In the genomic region with DNA sequence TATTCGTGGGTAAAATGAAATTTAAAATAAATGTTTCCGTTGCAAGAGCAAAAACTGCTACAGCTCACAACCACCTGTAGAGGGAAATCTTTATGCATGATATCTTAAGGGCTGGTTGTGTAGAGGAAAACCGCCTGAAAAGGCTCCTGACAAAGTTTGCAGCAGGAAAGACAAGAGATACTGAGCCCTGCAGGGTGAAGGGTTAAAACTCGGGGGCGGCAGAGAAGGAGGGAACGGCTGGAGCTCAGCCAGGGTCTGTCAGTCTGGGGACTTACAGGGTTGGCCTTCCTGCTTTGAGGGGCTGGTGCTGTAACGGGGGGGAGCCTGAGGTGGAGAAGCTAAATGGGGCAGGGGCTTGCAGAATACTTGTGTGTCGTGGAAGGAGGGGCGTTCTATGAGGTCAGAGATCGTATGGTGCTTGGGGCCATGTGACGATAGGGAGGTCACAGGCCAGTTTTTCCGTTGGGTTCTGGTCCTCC, we compare ENCODE assay signal across 12 cellular contexts.
DNase-seq lines count a peak whose midpoint lies in the region; TF ChIP-seq lines count a peak whose summit lies in the region.
"Had no signal": no experiment of that assay in that cellular context is flagged by ENCODE, and none has a peak within 500 bp of the region (broad histone marks: within the 10 kb centered on the region; RNA-seq: fewer than 3 reads in every experiment).

No MANE protein-coding gene starts in this region.

- no TSS peak for BruUV-seq in Caco-2 (replicated peaks; lab: Mats Ljungman, UMichigan)

- no peaks in the 10 kb centered on the region for H3K36me3 Mint-ChIP-seq in Caco-2 (ENCODE audit: insufficient read depth, unreplicated experiment)
- H3K36me3 Mint-ChIP-seq: stimulated activated effector memory CD8-positive, alpha-beta T cell treated with anti-CD3 and anti-CD28 coated beads, Interleukin-12 subunit alpha, Interleukin-12 subunit beta, amount 100 ng/mL, for 72 hours had no signal

- peaks cover 7% of the 10 kb centered on the region for H3K4me1 Mint-ChIP-seq in Caco-2 (ENCODE audit: low read depth, unreplicated experiment)

- DNase-seq in Caco-2 (no peak), NAMALWA (ENCODE audit: low spot score) (peak; percentile 29), choroid plexus epithelial cell (ENCODE audit: low read depth) (peak; percentile 60), KG1 (lab: John Stamatoyannopoulos, UW) (no peak), NCI-H1092 (lab: John Stamatoyannopoulos, UW) (no peak), dedifferentiated amniotic fluid mesenchymal stem cell (ENCODE audit: extremely low spot score) (no peak), SIG-M5 (lab: John Stamatoyannopoulos, UW) (no peak)
- DNase-seq: DMS153; effector memory CD8-positive, alpha-beta T cell; NCI-H524 treated with DMSO at 0.1 percent for 48 hours had no signal

- H3K9me3 ChIP-seq in Caco-2 (no peaks in the 10 kb centered on the region), mesodermal cell (ENCODE audit: control insufficient read depth, low read length) (no peaks in the 10 kb centered on the region)

- peak overlapping the region; percentile 14; the same call in 1 of the 2 replicates for H3K4me3 ChIP-seq in Caco-2 (ENCODE audit: low read depth, low read length)
- H3K4me3 ChIP-seq in choroid plexus epithelial cell (ENCODE audit: low read depth, low read length), result no peak overlapping the region
- peak overlapping the region; percentile 3 for H3K4me3 ChIP-seq in mesodermal cell (ENCODE audit: extremely low read depth, insufficient read depth, low read length, poor library complexity, severe bottlenecking)

- H3K4me1 ChIP-seq in Caco-2 (no peaks in the 10 kb centered on the region), mesodermal cell (ENCODE audit: control insufficient read depth, insufficient read depth, low read length, poor library complexity, severe bottlenecking) (peaks cover 27% of the 10 kb centered on the region)

- H3K36me3 ChIP-seq in Caco-2 (ENCODE audit: control insufficient read depth, insufficient read depth, low read length) (no peaks in the 10 kb centered on the region), mesodermal cell (ENCODE audit: control insufficient read depth, insufficient read depth, low read length) (no peaks in the 10 kb centered on the region)

- intact Hi-C loops in Caco-2 (cut with micrococcal nuclease; ENCODE audit: unreplicated experiment), result no loop called here

- 9 to 14% methylated on average over 10 to 12 of the region's 12 CpGs for WGBS in mesodermal cell (ENCODE audit: insufficient coverage in 2 of 2), 2 experiments

- peaks cover 2% of the 10 kb centered on the region; the same call in 1 of the 2 replicates for H3K27me3 ChIP-seq in Caco-2 (replicated peaks; ENCODE audit: control insufficient read depth, insufficient read depth, low read length)

- CTCF ChIA-PET in Caco-2 (lab: Charles Lee), result interaction anchor here (1.0 to 1.5 kb wide), 3 partner anchors 9 to 16 kb away, joined by 3 to 5 read pairs (median 4); no protein-coding TSS in a partner anchor

- peaks cover 22% of the 10 kb centered on the region for H3K27me3 Mint-ChIP-seq in Caco-2 (ENCODE audit: insufficient read depth, unreplicated experiment)

- H3K27ac Mint-ChIP-seq in Caco-2 (ENCODE audit: unreplicated experiment), result no peak overlapping the region
- H3K27ac Mint-ChIP-seq: effector memory CD8-positive, alpha-beta T cell; stimulated activated effector memory CD8-positive, alpha-beta T cell treated with anti-CD3 and anti-CD28 coated beads, Interleukin-12 subunit alpha, Interleukin-12 subunit beta, amount 100 ng/mL, for 72 hours had no signal

- TF ChIP-seq CTCF in Caco-2 (IDR thresholded peaks at IDR 0.05; ENCODE audit: insufficient read depth in 1 of 2, low read depth in 1 of 2, low read length in 1 of 2, severe bottlenecking in 1 of 2, unreplicated experiment in 1 of 2) (no peak), choroid plexus epithelial cell (conservative IDR thresholded peaks at IDR 0.05; ENCODE audit: low read depth, low read length) (peak; percentile 49)

- POLR2A ChIA-PET in Caco-2 (lab: Charles Lee), result no interaction called here

- H3K9me3 Mint-ChIP-seq in Caco-2 (ENCODE audit: unreplicated experiment), result no peaks in the 10 kb centered on the region
- H3K9me3 Mint-ChIP-seq: effector memory CD8-positive, alpha-beta T cell; stimulated activated effector memory CD8-positive, alpha-beta T cell treated with anti-CD3 and anti-CD28 coated beads, Interleukin-12 subunit alpha, Interleukin-12 subunit beta, amount 100 ng/mL, for 72 hours had no signal

- H3K4me3 Mint-ChIP-seq in Caco-2 (ENCODE audit: unreplicated experiment), result peak overlapping the region; percentile 59
- H3K4me3 Mint-ChIP-seq: effector memory CD8-positive, alpha-beta T cell; stimulated activated effector memory CD8-positive, alpha-beta T cell treated with anti-CD3 and anti-CD28 coated beads, Interleukin-12 subunit alpha, Interleukin-12 subunit beta, amount 100 ng/mL, for 72 hours had no signal

- H3K27ac ChIP-seq in mesodermal cell (ENCODE audit: low read depth, low read length, severe bottlenecking), result peak overlapping the region; percentile 49

Comparison
In these comparisons a context has a peak if more than half of its experiments do, and no peak if none do; other contexts are left out.
1. DNase-seq: peak in NAMALWA (single experiment) and choroid plexus epithelial cell (single experiment); none in Caco-2 (0 of 2), KG1 (single experiment), NCI-H1092 (single experiment), dedifferentiated amniotic fluid mesenchymal stem cell (single experiment) and SIG-M5 (single experiment).